In genomic region chr7:102444961-102445673, GRCh38 we compare ENCODE assay signal across 10 cellular contexts. TPM values are rescaled to one million over a fixed set of nuclear protein-coding genes. Genes with fewer than 3 reads are reported as not detected.
A peak's percentile ranks its signal among the peaks of the same experiment; 100 is the strongest.
DNase-seq lines count a peak whose midpoint lies in the region; ATAC-seq and TF ChIP-seq lines count a peak whose summit lies in the region.
"Had no signal": no experiment of that assay in that cellular context is flagged by ENCODE, and none has a peak within 500 bp of the region (broad histone marks: within the 10 kb centered on the region; RNA-seq: fewer than 3 reads in every experiment).

No MANE protein-coding gene starts in this region.

- H3K4me3 Mint-ChIP-seq in natural killer cell, result peak overlapping the region; percentile 40

- no peaks in the 10 kb centered on the region for H3K27me3 Mint-ChIP-seq in natural killer cell (ENCODE audit: low read depth in 2 of 2)

- peaks cover 8 to 26% of the 10 kb centered on the region in 2 donors for H3K4me1 Mint-ChIP-seq in natural killer cell

- H3K4me1 ChIP-seq in right lobe of liver, result no peaks in the 10 kb centered on the region

- no peaks in the 10 kb centered on the region for H3K36me3 Mint-ChIP-seq in natural killer cell

- ATAC-seq in GM18861 (IDR thresholded peaks at IDR 0.05; ENCODE audit: unreplicated experiment), result peak; percentile 39
- ATAC-seq in GM21515 (IDR thresholded peaks at IDR 0.05; ENCODE audit: unreplicated experiment), result peak; percentile 39
- ATAC-seq in HG03378 (IDR thresholded peaks at IDR 0.05; ENCODE audit: unreplicated experiment), result peak; percentile 44
- ATAC-seq in natural killer cell, result no peak
- ATAC-seq in GM19397 (IDR thresholded peaks at IDR 0.05; ENCODE audit: unreplicated experiment), result no peak
- no peak for ATAC-seq in right lobe of liver

- TF ChIP-seq POLR2A in right lobe of liver (IDR thresholded peaks at IDR 0.05), result no peak

- WGBS in right lobe of liver (ENCODE audit: insufficient coverage, low coverage, low lambda C conversion rate, missing lambda C conversion rate), result 71% methylated on average over 12 of the region's 17 CpGs

- TF ChIP-seq CTCF in natural killer cell (IDR thresholded peaks at IDR 0.05) (no peak), right lobe of liver (IDR thresholded peaks at IDR 0.05) (no peak)

- H3K27me3 ChIP-seq in right lobe of liver, result no peaks in the 10 kb centered on the region
- H3K27me3 ChIP-seq: upper lobe of left lung had no signal

- peaks cover 0 to 4% (median 0%) of the 10 kb centered on the region in 4 donors for H3K36me3 ChIP-seq in right lobe of liver

- intact Hi-C loops in natural killer cell (cut with micrococcal nuclease) (no loop called here), right lobe of liver (cut with DNase I) (no loop called here)

- H3K9me3 Mint-ChIP-seq in natural killer cell, result no peaks in the 10 kb centered on the region

- H3K27ac ChIP-seq in right lobe of liver, result no peak overlapping the region
- H3K27ac ChIP-seq: upper lobe of left lung had no signal

- H3K4me3 ChIP-seq in right lobe of liver, result no peak overlapping the region
- H3K4me3 ChIP-seq: upper lobe of left lung had no signal

- DNase-seq in natural killer cell (no peak), right lobe of liver (no peak)
- no peak for DNase-seq in stimulated activated CD4-positive, alpha-beta T cell treated with anti-CD3 and anti-CD28 coated beads, Interleukin-4, amount 100 ng/mL, for 4 hours
- DNase-seq: mesenchymal stem cell; NK-92 treated with Interleukin-12 subunit alpha and Interleukin-12 subunit beta, amount 100 ng/mL, for 24 hours; upper lobe of left lung had no signal

- peak overlapping the region; percentile 37 to 55 for H3K27ac Mint-ChIP-seq in natural killer cell

- no peaks in the 10 kb centered on the region for H3K9me3 ChIP-seq in right lobe of liver
- H3K9me3 ChIP-seq: upper lobe of left lung had no signal

RNA-seq across cellular contexts. Expression of gene ORAI2, which starts 11.7 kb away (rescaled TPM):
- total RNA-seq in natural killer cell (10 to 100 TPM; 39.1 to 55.0 (median 41.3) TPM), right lobe of liver (1 to 10 TPM; 1.2 to 4.2 (median 2.6) TPM)

RNA-seq across cellular contexts. Expression of gene ALKBH4, which starts 19.5 kb away (rescaled TPM):
- total RNA-seq in natural killer cell (1 to 10 TPM; 4.1 to 9.2 (median 9.1) TPM), right lobe of liver (10 to 100 TPM in 1 of 6 experiments, 1 to 10 TPM in 5; 3.7 to 11.7 (median 5.6) TPM)

RNA-seq across cellular contexts. Expression of gene LRWD1, which starts 19.7 kb away (rescaled TPM):
- total RNA-seq in natural killer cell (10 to 100 TPM; 20.0 to 24.1 (median 20.4) TPM), right lobe of liver (10 to 100 TPM in 4 of 6 experiments, 1 to 10 TPM in 2; 8.3 to 15.5 (median 12.9) TPM)

RNA-seq across cellular contexts. Expression of gene POLR2J, which starts 33.6 kb away (rescaled TPM):
- total RNA-seq in natural killer cell (10 to 100 TPM; 35.3 to 44.5 (median 44.5) TPM), right lobe of liver (10 to 100 TPM; 18.8 to 27.1 (median 20.3) TPM)

RNA-seq across cellular contexts. Expression of gene PRKRIP1, which starts 49.0 kb away (rescaled TPM):
- total RNA-seq in natural killer cell, result 10 to 100 TPM; 38.2 to 44.2 (median 39.5) TPM
- 1 to 10 TPM; 6.1 to 9.8 (median 8.9) TPM for total RNA-seq in right lobe of liver

Comparison
In these comparisons a context has a peak if more than half of its experiments do, and no peak if none do; other contexts are left out.
1. ATAC-seq: peak in GM18861 (single experiment), GM21515 (single experiment) and HG03378 (single experiment); none in natural killer cell (0 of 3), GM19397 (single experiment) and right lobe of liver (0 of 4).
2. RNA of gene ORAI2, which starts 11.7 kb away (total RNA-seq): 39.1 to 55.0 TPM in natural killer cell; 1.2 to 4.2 TPM in right lobe of liver; every median in the first group is over 4 times any median in the second.